Comparison of ENCODE assay signal across 13 cellular contexts in genomic region chr9:70052768-70053167, GRCh38. TPM values are rescaled to one million over a fixed set of nuclear protein-coding genes. Genes with fewer than 3 reads are reported as not detected.
"Had no signal": no experiment of that assay in that cellular context is flagged by ENCODE, and none has a peak within 500 bp of the region (broad histone marks: within the 10 kb centered on the region; RNA-seq: fewer than 3 reads in every experiment).

No MANE protein-coding gene starts in this region.

- DNase-seq: brain microvascular endothelial cell; dorsolateral prefrontal cortex; foreskin fibroblast; islet precursor cell; left ventricle myocardium superior; naive thymus-derived CD4-positive, alpha-beta T cell; posterior cingulate gyrus had no signal

- H3K27ac ChIP-seq: brain microvascular endothelial cell, neutrophil had no signal

- ATAC-seq: left ventricle myocardium superior; naive thymus-derived CD4-positive, alpha-beta T cell; stimulated activated effector memory CD8-positive, alpha-beta T cell treated with anti-CD3 and anti-CD28 coated beads, Interleukin-12 subunit alpha, Interleukin-12 subunit beta, amount 100 ng/mL, for 72 hours had no signal

- H3K9me3 ChIP-seq: neutrophil, right atrium auricular region had no signal

- H3K36me3 ChIP-seq: brain microvascular endothelial cell, neutrophil, right atrium auricular region had no signal

- H3K4me3 ChIP-seq: dorsolateral prefrontal cortex, right atrium auricular region, smooth muscle cell had no signal

- H3K27me3 ChIP-seq: brain microvascular endothelial cell, neutrophil, right atrium auricular region had no signal

RNA-seq across cellular contexts. Expression of gene MAMDC2, which starts 9.1 kb away (rescaled TPM):
- total RNA-seq: activated T-helper 2 cell treated with anti-CD3 and anti-CD28 coated beads, Interferon-gamma antibody, Interleukin-2, Interleukin-4, amounts not matched to agents 10 μg/mL and 5 μg/mL and 100 μg/mL, durations not matched to agents 14 hours and 24 hours and 36 hours; T-helper 2 cell treated with Interferon-gamma antibody and Interleukin-4, amounts not matched to agents 100 ng/mL and 5 ng/mL, for 36 hours had no signal
- polyA plus RNA-seq: naive thymus-derived CD4-positive, alpha-beta T cell had no signal
